ENCODE assay signal across 8 cellular contexts in genomic region chr5:181159286-181160143, GRCh38. TPM values are rescaled to one million over a fixed set of nuclear protein-coding genes. Genes with fewer than 3 reads are reported as not detected.
DNase-seq lines count a peak whose midpoint lies in the region; ATAC-seq, FAIRE-seq and TF ChIP-seq lines count a peak whose summit lies in the region.

No MANE protein-coding gene starts in this region.

- H3K27ac ChIP-seq in cingulate gyrus (ENCODE audit: low read depth, low read length), result peak overlapping the region; percentile 88
- H3K27ac ChIP-seq in right lobe of liver, result no peak overlapping the region

- peak; percentile 73 to 93 (median 89) for TF ChIP-seq CTCF in right lobe of liver (IDR thresholded peaks at IDR 0.05)

- WGBS in right lobe of liver (ENCODE audit: insufficient coverage, low coverage, low lambda C conversion rate, missing lambda C conversion rate), result 11% methylated on average over 12 of the region's 20 CpGs

- intact Hi-C loops in right lobe of liver (cut with DNase I), result loop anchor here in 1 of 2 donors (10.0 kb wide), 1 partner anchor 305 kb away; no protein-coding TSS in a partner anchor

- FAIRE-seq in GM19239 (lab: Jason Lieb, UNC), result peak; percentile 93

- peak; percentile 47 for ATAC-seq in HG03378 (IDR thresholded peaks at IDR 0.05; ENCODE audit: unreplicated experiment)
- ATAC-seq in right lobe of liver, result peak; percentile 96 to 99 (median 98)

- TF ChIP-seq POLR2A in right lobe of liver (IDR thresholded peaks at IDR 0.05), result no peak

- no peaks in the 10 kb centered on the region for H3K36me3 ChIP-seq in right lobe of liver

- no peaks in the 10 kb centered on the region for H3K9me3 ChIP-seq in right lobe of liver

- no peaks in the 10 kb centered on the region for H3K27me3 ChIP-seq in right lobe of liver

- H3K4me3 ChIP-seq in right lobe of liver, result no peak overlapping the region

- DNase-seq in AML-193 (lab: John Stamatoyannopoulos, UW) (peak; percentile 51 to 57), GM19239 (ENCODE audit: insufficient read length, low spot score) (peak; percentile 76), NCI-H526 (lab: John Stamatoyannopoulos, UW) (peak; percentile 60 to 79), right lobe of liver (peak; percentile 81 to 87 (median 84))
- DNase-seq in activated CD4-positive, alpha-beta T cell treated with anti-CD3 and anti-CD28 coated beads for 48 hours, result peak; percentile 96
- peak; percentile 92 for DNase-seq in stimulated activated CD8-positive, alpha-beta memory T cell treated with anti-CD3 and anti-CD28 coated beads, Interleukin-12 subunit alpha, Interleukin-12 subunit beta, amount 100 ng/mL, for 1 hour (ENCODE audit: low read depth)

- H3K4me1 ChIP-seq in right lobe of liver, result no peaks in the 10 kb centered on the region

RNA-seq across cellular contexts. Expression of gene OR2V2, which starts 12.1 kb away (rescaled TPM):
- total RNA-seq in right lobe of liver, result not detected

RNA-seq across cellular contexts. Expression of gene OR2V1, which starts 28.5 kb away (rescaled TPM):
- total RNA-seq in right lobe of liver, result not detected

RNA-seq across cellular contexts. Expression of gene TRIM7, which starts 45.5 kb away (rescaled TPM):
- 1 to 10 TPM in 1 of 6 experiments, under 1 TPM in 4, not detected in 1; 0.07 to 1.4 (median 0.26) TPM for total RNA-seq in right lobe of liver
